Comparison of ENCODE assay signal across 22 cellular contexts in genomic region chr3:126199256-126199655, GRCh38. TPM values are rescaled to one million over a fixed set of nuclear protein-coding genes. Genes with fewer than 3 reads are reported as not detected.
"Had no signal": no experiment of that assay in that cellular context is flagged by ENCODE, and none has a peak within 500 bp of the region (broad histone marks: within the 10 kb centered on the region; RNA-seq: fewer than 3 reads in every experiment).

No MANE protein-coding gene starts in this region.

- H3K36me3 ChIP-seq: SJCRH30 had no signal

- H3K27me3 ChIP-seq: SJCRH30 had no signal

- H3K4me1 ChIP-seq: SJCRH30 had no signal

- ATAC-seq: Panc1, PC-3, Right ventricle myocardium inferior had no signal

- DNase-seq: Karpas-422; KG1; MV-4-11; NCI-H1048; NCI-H1105; NCI-H1417; NCI-H1436 treated with DMSO at 0.1 percent for 48 hours; NCI-H1694; NCI-H187 treated with DMSO at 0.1 percent for 48 hours; NCI-H2029 treated with DMSO at 0.1 percent for 48 hours; NCI-H2171 treated with DMSO at 0.1 percent for 48 hours; NCI-H345; NCI-H446 treated with DMSO at 0.1 percent for 48 hours; NCI-H510A treated with DMSO at 0.1 percent for 48 hours; NCI-H526; NK-92 treated with Interleukin-12 subunit alpha and Interleukin-12 subunit beta, amount 100 ng/mL, for 24 hours; PC-3; SHP77 treated with DMSO at 0.1 percent for 48 hours; SJCRH30 had no signal

- H3K4me3 ChIP-seq: SJCRH30 had no signal

- H3K27ac ChIP-seq: SJCRH30 had no signal

RNA-seq across cellular contexts. Expression of gene ALDH1L1, which starts 18.9 kb away (rescaled TPM):
- total RNA-seq: OCI-LY7, PC-3 had no signal
